Comparison of ENCODE assay signal across 8 cellular contexts in genomic region chr6:72619883-72620696, GRCh38. TPM values are rescaled to one million over a fixed set of nuclear protein-coding genes. Genes with fewer than 3 reads are reported as not detected.
DNase-seq lines count a peak whose midpoint lies in the region; ATAC-seq and TF ChIP-seq lines count a peak whose summit lies in the region.

No MANE protein-coding gene starts in this region.

- H3K27ac Mint-ChIP-seq in osteocyte (ENCODE audit: unreplicated experiment), result peak overlapping the region; percentile 53

- H3K4me1 ChIP-seq in foreskin keratinocyte, result peaks cover 12% of the 10 kb centered on the region
- H3K4me1 ChIP-seq in tibial nerve, result peaks cover 0 to 41% (median 21%) of the 10 kb centered on the region in 4 donors

- TF ChIP-seq EP300 in tibial nerve (IDR thresholded peaks at IDR 0.05), result no peak

- H3K27ac ChIP-seq in foreskin keratinocyte (no peak overlapping the region), tibial nerve (no peak overlapping the region)

- H3K4me3 Mint-ChIP-seq in osteocyte (ENCODE audit: unreplicated experiment), result peak overlapping the region; percentile 76

- TF ChIP-seq POLR2A in tibial nerve (IDR thresholded peaks at IDR 0.05), result no peak

- peak overlapping the region; percentile 0 to 54 (median 46) for H3K4me3 ChIP-seq in tibial nerve

- ATAC-seq in GM18517 (IDR thresholded peaks at IDR 0.05; ENCODE audit: unreplicated experiment) (peak; percentile 72), HG02678 (IDR thresholded peaks at IDR 0.05; ENCODE audit: unreplicated experiment) (peak; percentile 66), foreskin keratinocyte (peak; percentile 40)

- no peaks in the 10 kb centered on the region for H3K36me3 ChIP-seq in tibial nerve

- TF ChIP-seq CTCF in foreskin keratinocyte (conservative IDR thresholded peaks at IDR 0.05) (no peak), osteocyte (IDR thresholded peaks at IDR 0.05) (no peak), tibial nerve (IDR thresholded peaks at IDR 0.05) (no peak)

- peaks cover 31% of the 10 kb centered on the region for H3K4me1 Mint-ChIP-seq in osteocyte (ENCODE audit: unreplicated experiment)

- H3K27me3 Mint-ChIP-seq in osteocyte (ENCODE audit: unreplicated experiment), result no peaks in the 10 kb centered on the region

- H3K9me3 ChIP-seq in tibial nerve, result no peaks in the 10 kb centered on the region

- DNase-seq in NOMO-1 treated with DMSO at 0.1 percent for 48 hours (lab: John Stamatoyannopoulos, UW; ENCODE audit: unreplicated experiment), result peak; percentile 56
- DNase-seq in activated T-cell treated with anti-CD3 and anti-CD28 coated beads, Interleukin-2, amount 50 U/mL, for 48 hours, result peak; percentile 87
- DNase-seq in foreskin keratinocyte, result no peak
- DNase-seq in osteocyte (ENCODE audit: extremely low spot score, unreplicated experiment), result no peak
- no peak for DNase-seq in tibial nerve (ENCODE audit: low spot score in 2 of 2)
- no peak for DNase-seq in DMS114 treated with DMSO at 0.1 percent for 48 hours (lab: John Stamatoyannopoulos, UW; ENCODE audit: unreplicated experiment)

- H3K27me3 ChIP-seq in foreskin keratinocyte, result no peaks in the 10 kb centered on the region
- H3K27me3 ChIP-seq in tibial nerve, result peaks cover 0 to 24% of the 10 kb centered on the region in 2 donors

- no peaks in the 10 kb centered on the region for H3K36me3 Mint-ChIP-seq in osteocyte (ENCODE audit: unreplicated experiment)

- H3K9me3 Mint-ChIP-seq in osteocyte (ENCODE audit: unreplicated experiment), result no peaks in the 10 kb centered on the region

- 10 to 14% methylated on average over 31 of the region's 31 CpGs for WGBS in tibial nerve, 2 donors

RNA-seq across cellular contexts. Expression of gene KCNQ5, which starts 1.8 kb away (rescaled TPM):
- 4.9 and 6.4 TPM in 2 replicates for total RNA-seq in foreskin keratinocyte
- 1.3 and 2.1 TPM in 2 replicates for polyA plus RNA-seq in foreskin keratinocyte
- 5.5 and 7.2 TPM in 2 replicates for total RNA-seq in osteocyte
- total RNA-seq in tibial nerve, result 1 to 10 TPM in 1 of 4 donors, under 1 TPM in 2, not detected in 1; 0.21 to 1.1 (median 0.59) TPM

Comparison
In these comparisons a context has a peak if more than half of its experiments do, and no peak if none do; other contexts are left out.
1. DNase-seq: peak in NOMO-1 treated with DMSO at 0.1 percent for 48 hours (single experiment) and activated T-cell treated with anti-CD3 and anti-CD28 coated beads, Interleukin-2, amount 50 U/mL, for 48 hours (2 of 2); none in foreskin keratinocyte (0 of 2), osteocyte (single experiment), tibial nerve (0 of 2) and DMS114 treated with DMSO at 0.1 percent for 48 hours (single experiment).
2. Peak in every context shown above with its lines, with median percentiles within 50 percentile points of each other: ATAC-seq.